Comparison of ENCODE assay signal across 15 cellular contexts in the genomic region with DNA sequence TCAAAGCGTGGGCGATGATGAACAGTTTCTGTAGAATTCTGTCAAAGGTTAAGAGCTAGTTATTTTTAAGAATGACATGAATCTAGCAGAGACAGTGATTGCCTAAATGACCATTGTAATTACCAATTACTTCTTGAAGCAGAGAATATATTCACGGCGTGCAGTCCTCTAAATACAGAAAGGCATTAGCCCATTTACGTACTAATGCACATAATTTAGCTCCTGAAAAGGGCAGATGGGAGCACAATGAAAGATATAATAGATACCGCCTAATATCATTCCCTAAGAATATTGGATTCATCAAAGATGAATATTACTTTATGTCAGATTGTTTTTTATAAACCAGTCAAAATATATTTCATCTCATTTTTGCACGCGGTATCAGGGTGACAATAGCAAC.
DNase-seq lines count a peak whose midpoint lies in the region; ATAC-seq, FAIRE-seq and TF ChIP-seq lines count a peak whose summit lies in the region.
"Had no signal": no experiment of that assay in that cellular context is flagged by ENCODE, and none has a peak within 500 bp of the region (broad histone marks: within the 10 kb centered on the region; RNA-seq: fewer than 3 reads in every experiment).

No MANE protein-coding gene starts in this region.

- H2AFZ ChIP-seq in Karpas-422 (ENCODE audit: low read length) (peak overlapping the region; percentile 53; the same call in 1 of the 2 replicates), H9 (ENCODE audit: low read length) (no peak overlapping the region)

- no peak overlapping the region for H4K91ac ChIP-seq in H9 (ENCODE audit: insufficient read length, low read depth, low read length)

- H3K4me3 Mint-ChIP-seq in activated B cell treated with CpG ODN at 0.5 μM for 24 hours (peak overlapping the region; percentile 44), H9 (no peak overlapping the region)
- H3K4me3 Mint-ChIP-seq: CD4-positive, CD25-positive, alpha-beta regulatory T cell; HFFc6 had no signal

- no peak overlapping the region for H3K18ac ChIP-seq in H9 (ENCODE audit: insufficient read length, low read depth, low read length)

- H2BK20ac ChIP-seq in H9 (ENCODE audit: low read depth, low read length, poor library complexity, severe bottlenecking): no peak overlapping the region

- H3K27ac ChIP-seq in Karpas-422 (ENCODE audit: low read length) (peak overlapping the region; percentile 92), H9 (ENCODE audit: insufficient read length, low read depth, low read length) (no peak overlapping the region)
- H3K27ac ChIP-seq: BLaER1 had no signal

- no peaks in the 10 kb centered on the region for H3K36me3 Mint-ChIP-seq in activated B cell treated with CpG ODN at 0.5 μM for 24 hours (ENCODE audit: low read depth)
- H3K36me3 Mint-ChIP-seq in H9 (ENCODE audit: insufficient read depth in 1 of 3, low read depth in 3 of 3): no peaks in the 10 kb centered on the region
- H3K36me3 Mint-ChIP-seq: CD4-positive, CD25-positive, alpha-beta regulatory T cell; IgD-negative memory B cell had no signal

- H3K27me3 ChIP-seq in Karpas-422 (ENCODE audit: low read length): no peaks in the 10 kb centered on the region
- no peaks in the 10 kb centered on the region for H3K27me3 ChIP-seq in H7 (ENCODE audit: control insufficient read depth, insufficient read depth, low read length)
- H3K27me3 ChIP-seq in H9 (ENCODE audit: insufficient read depth, low read length): no peaks in the 10 kb centered on the region
- H3K27me3 ChIP-seq: BLaER1 had no signal

- H3K4ac ChIP-seq in H9 (ENCODE audit: low read depth, low read length): no peak overlapping the region

- H3K9me3 ChIP-seq in Karpas-422 (ENCODE audit: low read length) (no peaks in the 10 kb centered on the region), H9 (ENCODE audit: control insufficient read depth, low read depth, low read length) (no peaks in the 10 kb centered on the region)
- H3K9me3 ChIP-seq: BLaER1 had no signal

- no peaks in the 10 kb centered on the region for H3K9me3 Mint-ChIP-seq in activated B cell treated with CpG ODN at 0.5 μM for 24 hours
- no peaks in the 10 kb centered on the region for H3K9me3 Mint-ChIP-seq in H9
- H3K9me3 Mint-ChIP-seq: IgD-negative memory B cell had no signal

- no peak overlapping the region for H2BK120ac ChIP-seq in H9 (ENCODE audit: low read depth, low read length, poor library complexity, severe bottlenecking)

- H3K27me3 Mint-ChIP-seq in activated B cell treated with CpG ODN at 0.5 μM for 24 hours: peaks cover 2% of the 10 kb centered on the region
- H3K27me3 Mint-ChIP-seq in H9 (ENCODE audit: low read depth): no peaks in the 10 kb centered on the region; the same call in 1 of the 2 replicates

- intact Hi-C loops in activated B cell treated with CpG ODN at 0.5 μM for 24 hours (cut with micrococcal nuclease): loop anchor here (10.0 kb wide), 1 partner anchor 70 kb away; no protein-coding TSS in a partner anchor

- peaks cover 89% of the 10 kb centered on the region for H3K4me1 ChIP-seq in Karpas-422 (ENCODE audit: low read length)
- H3K4me1 ChIP-seq in H9 (ENCODE audit: insufficient read depth, low read length): no peaks in the 10 kb centered on the region

- FAIRE-seq in urothelium cell line (lab: Jason Lieb, UNC): peak; percentile 50

- peak overlapping the region; percentile 64 for H3K9ac ChIP-seq in Karpas-422 (ENCODE audit: low read length)
- H3K9ac ChIP-seq in H9 (ENCODE audit: extremely low read depth, insufficient read length, low read length): no peak overlapping the region
- H3K9ac ChIP-seq: BLaER1 had no signal

- no peak overlapping the region for H2BK12ac ChIP-seq in H9 (ENCODE audit: insufficient read length, low read depth, low read length)

- WGBS in H9 (ENCODE audit: extremely low coverage, insufficient read length, low lambda C conversion rate): no CpG with 5 or more reads among the region's 8 CpGs

- no peak overlapping the region for H2BK5ac ChIP-seq in H9 (ENCODE audit: insufficient read length, low read length)

- no peak overlapping the region for H3K23ac ChIP-seq in H9 (ENCODE audit: insufficient read length, low read depth, low read length)

- no peak overlapping the region for H4K8ac ChIP-seq in H9 (replicated peaks; ENCODE audit: insufficient read length, low read depth, low read length)

- DNase-seq in Karpas-422 (no peak), NCI-H748 treated with DMSO at 0.1 percent for 48 hours (lab: John Stamatoyannopoulos, UW) (peak; percentile 81), activated B cell treated with CpG ODN at 0.5 μM for 24 hours (no peak), urothelium cell line (ENCODE audit: low spot score) (no peak), H7 (no peak), H9 (no peak), RPMI8226 (no peak)
- DNase-seq: Calu3; CD4-positive, CD25-positive, alpha-beta regulatory T cell; DMS 273 treated with DMSO at 0.1 percent for 48 hours; GOT3; HCEC 1CT; HFFc6 had no signal

- TF ChIP-seq CTCF in activated B cell treated with CpG ODN at 0.5 μM for 24 hours (IDR thresholded peaks at IDR 0.05) (no peak), H9 (conservative IDR thresholded peaks at IDR 0.05) (no peak)

- H3K56ac ChIP-seq in H9 (ENCODE audit: insufficient read length, low read depth, low read length): no peak overlapping the region

- no peak overlapping the region for H2BK15ac ChIP-seq in H9 (ENCODE audit: low read depth, low read length)

- H3K4me3 ChIP-seq in Karpas-422 (ENCODE audit: low read length) (peak overlapping the region; percentile 37), H7 (ENCODE audit: insufficient read depth, low read depth, low read length) (no peak overlapping the region)
- H3K4me3 ChIP-seq: BLaER1 had no signal

- no peak overlapping the region for H2AK5ac ChIP-seq in H9 (ENCODE audit: insufficient read length, low read length)

- no peaks in the 10 kb centered on the region for H3K9me2 ChIP-seq in Karpas-422 (replicated peaks; ENCODE audit: insufficient read depth, low read length)

- H3K4me1 Mint-ChIP-seq in activated B cell treated with CpG ODN at 0.5 μM for 24 hours (peaks cover 20% of the 10 kb centered on the region), H9 (peaks cover 1 to 9% of the 10 kb centered on the region in 2 experiments; a peak in 2 of 4 replicates)

- no peak overlapping the region for H3T11ph ChIP-seq in H9 (ENCODE audit: low read length)

- no peak overlapping the region for H3K14ac ChIP-seq in H9 (ENCODE audit: insufficient read depth, low read length)

- H4K5ac ChIP-seq in H9 (ENCODE audit: insufficient read length, low read depth, low read length): no peak overlapping the region

- no peaks in the 10 kb centered on the region for H4K20me1 ChIP-seq in Karpas-422 (ENCODE audit: insufficient read depth, low read depth, low read length)
- H4K20me1 ChIP-seq in H9 (ENCODE audit: control insufficient read depth, insufficient read depth, insufficient read length): no peaks in the 10 kb centered on the region
- H4K20me1 ChIP-seq: BLaER1 had no signal

- CTCF ChIA-PET in activated B cell treated with CpG ODN at 0.5 μM for 24 hours (lab: Charles Lee): no interaction called here

- H3K23me2 ChIP-seq in H9 (ENCODE audit: insufficient read length, low read depth, low read length, poor library complexity, severe bottlenecking): no peaks in the 10 kb centered on the region

- no peak for ATAC-seq in activated B cell treated with CpG ODN at 0.5 μM for 24 hours (ENCODE audit: low read depth)

- H3K36me3 ChIP-seq in Karpas-422 (ENCODE audit: insufficient read depth, low read length): no peaks in the 10 kb centered on the region
- H3K36me3 ChIP-seq in H7 (replicated peaks; ENCODE audit: control insufficient read depth, insufficient read depth, low read length): no peaks in the 10 kb centered on the region
- H3K36me3 ChIP-seq: BLaER1 had no signal

- H3K27ac Mint-ChIP-seq in activated B cell treated with CpG ODN at 0.5 μM for 24 hours (no peak overlapping the region), H9 (0 out of 7 replicates have a peak overlapping the region, but pooled peaks of 1 of the 3 experiments have one; percentile 38)
- H3K27ac Mint-ChIP-seq: CD4-positive, CD25-positive, alpha-beta regulatory T cell; HFFc6; IgD-negative memory B cell had no signal

- no peaks in the 10 kb centered on the region for H3K79me1 ChIP-seq in H9 (ENCODE audit: insufficient read depth, low read depth, low read length, poor library complexity, severe bottlenecking)

- H3K4me2 ChIP-seq in Karpas-422 (ENCODE audit: low read depth, low read length, poor library complexity, severe bottlenecking) (peak overlapping the region; percentile 67), H9 (ENCODE audit: insufficient read depth, insufficient read length, low read length) (no peak overlapping the region)

- POLR2A ChIA-PET in activated B cell treated with CpG ODN at 0.5 μM for 24 hours (lab: Charles Lee): interaction anchor here (0.6 kb wide), 2 partner anchors 440 to 1932 kb away, joined by 4 to 10 read pairs; no protein-coding TSS in a partner anchor

- no peaks in the 10 kb centered on the region for H3K79me2 ChIP-seq in Karpas-422 (ENCODE audit: low read length)
- H3K79me2 ChIP-seq in H9 (ENCODE audit: insufficient read depth, low read length): no peaks in the 10 kb centered on the region
